In genomic region chr1:33257759-33258712, GRCh38 we compare ENCODE assay signal across 8 cellular contexts. TPM values are rescaled to one million over a fixed set of nuclear protein-coding genes. Genes with fewer than 3 reads are reported as not detected.
DNase-seq lines count a peak whose midpoint lies in the region; ATAC-seq and TF ChIP-seq lines count a peak whose summit lies in the region.

No MANE protein-coding gene starts in this region.

- CTCF ChIA-PET in Panc1 (lab: Charles Lee): interaction anchor here (0.5 to 0.6 kb wide), 2 partner anchors 158 to 239 kb away, joined by 3 read pairs; no protein-coding TSS in a partner anchor

- POLR2A ChIA-PET in Panc1 (lab: Charles Lee): no interaction called here

- H3K36me3 ChIP-seq in DOHH2 (ENCODE audit: control insufficient read depth, low read length) (peaks cover 6% of the 10 kb centered on the region; the same call in 1 of the 2 replicates), Panc1 (ENCODE audit: control insufficient read depth, insufficient read depth, low read length) (no peaks in the 10 kb centered on the region)

- H3K4me3 ChIP-seq in DOHH2 (ENCODE audit: low read length) (peak overlapping the region; percentile 79), Panc1 (ENCODE audit: low read depth in 2 of 2, low read length in 2 of 2) (peak overlapping the region; percentile 67 to 77), fibroblast of mammary gland (ENCODE audit: control insufficient read depth, low read depth, low read length) (peak overlapping the region; percentile 75)

- H3F3A ChIP-seq in DOHH2 (ENCODE audit: control insufficient read depth, insufficient read depth): no peaks in the 10 kb centered on the region

- H3K27ac ChIP-seq in DOHH2 (ENCODE audit: low read depth, low read length) (peak overlapping the region; percentile 77), Panc1 (ENCODE audit: low read length) (peak overlapping the region; percentile 29; the same call in 1 of the 2 replicates)

- ATAC-seq in Panc1: no peak
- ATAC-seq in GM18858 (IDR thresholded peaks at IDR 0.05; ENCODE audit: unreplicated experiment): no peak

- H3K4me1 ChIP-seq in DOHH2 (ENCODE audit: control insufficient read depth, low read length) (peaks cover 24% of the 10 kb centered on the region), Panc1 (ENCODE audit: control insufficient read depth, insufficient read depth, low read length) (peaks cover 11% of the 10 kb centered on the region)

- no peaks in the 10 kb centered on the region for H3K9me2 ChIP-seq in DOHH2 (replicated peaks; ENCODE audit: control insufficient read depth, low read length)

- no TSS peak for BruUV-seq in Panc1 (replicated peaks; lab: Mats Ljungman, UMichigan)

- DNase-seq in Panc1 (ENCODE audit: low read depth, low spot score) (no peak), fibroblast of mammary gland (ENCODE audit: low read depth) (no peak), posterior vena cava (ENCODE audit: low spot score) (peak; percentile 78), NCI-H187 (lab: John Stamatoyannopoulos, UW) (no peak), NCI-H2029 (lab: John Stamatoyannopoulos, UW) (no peak), glomerular visceral epithelial cell (ENCODE audit: extremely low spot score) (no peak)

- H3K4me2 ChIP-seq in DOHH2 (ENCODE audit: low read length): peak overlapping the region; percentile 76

- intact Hi-C loops in Panc1 (cut with micrococcal nuclease; ENCODE audit: unreplicated experiment) (no loop called here), posterior vena cava (cut with DNase I) (loop anchor here in 1 of 2 donors (1.0 kb wide), 1 partner anchor 30 kb away; no protein-coding TSS in a partner anchor)

- no peak for TF ChIP-seq CTCF in DOHH2 (IDR thresholded peaks at IDR 0.05; ENCODE audit: low read depth, low read length, poor library complexity, severe bottlenecking)
- no peak for TF ChIP-seq CTCF in Panc1 (IDR thresholded peaks at IDR 0.05)
- no peak for TF ChIP-seq CTCF in fibroblast of mammary gland (conservative IDR thresholded peaks at IDR 0.05; ENCODE audit: control insufficient read depth, insufficient read depth, low read depth, low read length)

- in situ Hi-C loops in Panc1 (cut with HindIII; ENCODE audit: low pct_unique_long_range_greater_than_20kb, low sequenced_read_pairs): no loop called here

- H4K20me1 ChIP-seq in DOHH2 (ENCODE audit: control insufficient read depth, insufficient read depth, low read depth, low read length): no peaks in the 10 kb centered on the region

- H3K9me3 ChIP-seq in DOHH2 (ENCODE audit: control insufficient read depth, insufficient read depth, low read length): no peaks in the 10 kb centered on the region
- H3K9me3 ChIP-seq in Panc1 (ENCODE audit: control insufficient read depth, insufficient read depth, low read depth, low read length): no peaks in the 10 kb centered on the region

- no peaks in the 10 kb centered on the region for H3K27me3 ChIP-seq in DOHH2 (ENCODE audit: control insufficient read depth, low read length)
- no peaks in the 10 kb centered on the region for H3K27me3 ChIP-seq in Panc1 (ENCODE audit: control insufficient read depth, insufficient read depth, low read length)

- H3K79me2 ChIP-seq in DOHH2 (ENCODE audit: control insufficient read depth, low read length): peaks cover 38% of the 10 kb centered on the region

RNA-seq across cellular contexts. Expression of gene ZNF362, which starts 1.7 kb away (rescaled TPM):
- total RNA-seq in Panc1 (2021; ENCODE audit: unreplicated experiment): 17.5 TPM
- polyA plus RNA-seq in Panc1 (2012; ENCODE audit: insufficient read length): 14.2 TPM
- total RNA-seq in posterior vena cava: 10 to 100 TPM; 25.8 to 37.0 TPM
